Comparison of ENCODE assay signal across 27 cellular contexts in the genomic region with DNA sequence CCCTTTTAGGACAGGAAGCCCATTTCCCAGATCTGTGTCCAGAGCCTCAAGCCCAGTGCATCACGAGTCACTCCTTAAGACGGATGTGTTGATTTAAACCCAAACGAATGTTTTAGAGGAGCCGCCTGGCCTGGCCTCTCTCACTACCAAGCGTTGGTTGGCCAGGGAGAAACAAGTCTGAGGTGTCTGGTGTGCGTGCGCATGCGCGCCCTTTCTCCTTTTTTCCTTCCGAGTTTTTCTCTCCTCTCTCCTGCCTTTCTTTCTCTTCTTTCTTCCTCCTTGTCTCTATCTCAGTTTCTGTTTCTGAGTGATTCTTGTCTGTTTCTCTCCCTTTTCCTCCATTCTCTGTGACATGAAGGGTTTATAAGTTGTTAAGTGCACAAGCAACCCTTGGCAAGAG.
"Had no signal": no experiment of that assay in that cellular context is flagged by ENCODE, and none has a peak within 500 bp of the region (broad histone marks: within the 10 kb centered on the region; RNA-seq: fewer than 3 reads in every experiment).

No MANE protein-coding gene starts in this region.

- H3K36me3 Mint-ChIP-seq: natural killer cell; neural progenitor cell; stimulated activated effector memory CD8-positive, alpha-beta T cell treated with anti-CD3 and anti-CD28 coated beads, Interleukin-12 subunit alpha, Interleukin-12 subunit beta, amount 100 ng/mL, for 72 hours; stimulated activated naive B cell treated with anti-CD40 and anti-IgM and Interleukin-4, amounts not matched to agents 10 μg/mL and 1 μg/mL and 100 μg/mL, for 72 hours had no signal

- H3K4me1 Mint-ChIP-seq: natural killer cell; neural progenitor cell; stimulated activated effector memory CD8-positive, alpha-beta T cell treated with anti-CD3 and anti-CD28 coated beads, Interleukin-12 subunit alpha, Interleukin-12 subunit beta, amount 100 ng/mL, for 72 hours; stimulated activated naive B cell treated with anti-CD40 and anti-IgM and Interleukin-4, amounts not matched to agents 10 μg/mL and 1 μg/mL and 100 μg/mL, for 72 hours had no signal

- H3K9ac ChIP-seq: neural progenitor cell, parathyroid adenoma had no signal

- H3K79me2 ChIP-seq: parathyroid adenoma had no signal

- H2AFZ ChIP-seq: neural progenitor cell, parathyroid adenoma had no signal

- H3K4me1 ChIP-seq: neural progenitor cell, parathyroid adenoma, psoas muscle, right lobe of liver, tibial artery, upper lobe of left lung had no signal

- H3K27me3 ChIP-seq: neural progenitor cell, ovary, right lobe of liver, sigmoid colon, stomach, transverse colon, upper lobe of left lung, vagina had no signal

- H3K4me2 ChIP-seq: neural progenitor cell had no signal

- H3K4me3 ChIP-seq: neural progenitor cell, ovary, psoas muscle, right lobe of liver, sigmoid colon, stomach, tibial artery, transverse colon, upper lobe of left lung, vagina had no signal

- H3K9me3 Mint-ChIP-seq: natural killer cell; nephron; neural progenitor cell; stimulated activated effector memory CD8-positive, alpha-beta T cell treated with anti-CD3 and anti-CD28 coated beads, Interleukin-12 subunit alpha, Interleukin-12 subunit beta, amount 100 ng/mL, for 72 hours; stimulated activated naive B cell treated with anti-CD40 and anti-IgM and Interleukin-4, amounts not matched to agents 10 μg/mL and 1 μg/mL and 100 μg/mL, for 72 hours; stimulated activated naive CD8-positive, alpha-beta T cell treated with anti-CD3 and anti-CD28 coated beads, Interleukin-15, Interleukin-2, amounts not matched to agents 100 ng/mL and 50 ng/mL, for 24 hours had no signal

- H3K9me3 ChIP-seq: ovary, psoas muscle, right lobe of liver, sigmoid colon, stomach, tibial artery, transverse colon, upper lobe of left lung, vagina had no signal

- H3K27ac ChIP-seq: neural progenitor cell, ovary, parathyroid adenoma, psoas muscle, right lobe of liver, sigmoid colon, stomach, tibial artery, transverse colon, upper lobe of left lung, vagina had no signal

- H3K4me3 Mint-ChIP-seq: natural killer cell; nephron; neural progenitor cell; stimulated activated effector memory CD8-positive, alpha-beta T cell treated with anti-CD3 and anti-CD28 coated beads, Interleukin-12 subunit alpha, Interleukin-12 subunit beta, amount 100 ng/mL, for 72 hours; stimulated activated naive B cell treated with anti-CD40 and anti-IgM and Interleukin-4, amounts not matched to agents 10 μg/mL and 1 μg/mL and 100 μg/mL, for 72 hours; stimulated activated naive CD8-positive, alpha-beta T cell treated with anti-CD3 and anti-CD28 coated beads, Interleukin-15, Interleukin-2, amounts not matched to agents 100 ng/mL and 50 ng/mL, for 24 hours had no signal

- H3K27ac Mint-ChIP-seq: natural killer cell; nephron; neural progenitor cell; progenitor cell of endocrine pancreas; stimulated activated effector memory CD8-positive, alpha-beta T cell treated with anti-CD3 and anti-CD28 coated beads, Interleukin-12 subunit alpha, Interleukin-12 subunit beta, amount 100 ng/mL, for 72 hours; stimulated activated naive B cell treated with anti-CD40 and anti-IgM and Interleukin-4, amounts not matched to agents 10 μg/mL and 1 μg/mL and 100 μg/mL, for 72 hours; stimulated activated naive CD8-positive, alpha-beta T cell treated with anti-CD3 and anti-CD28 coated beads, Interleukin-15, Interleukin-2, amounts not matched to agents 100 ng/mL and 50 ng/mL, for 24 hours had no signal

- ATAC-seq: natural killer cell; psoas muscle; right cardiac atrium; right lobe of liver; stimulated activated effector memory CD8-positive, alpha-beta T cell treated with anti-CD3 and anti-CD28 coated beads, Interleukin-12 subunit alpha, Interleukin-12 subunit beta, amount 100 ng/mL, for 72 hours; stimulated activated naive B cell treated with anti-CD40 and anti-IgM and Interleukin-4, amounts not matched to agents 10 μg/mL and 1 μg/mL and 100 μg/mL, for 72 hours had no signal

- DNase-seq: natural killer cell; occipital lobe; ovary; posterior cingulate gyrus; psoas muscle; right cardiac atrium; right lobe of liver; sigmoid colon; small intestine; stimulated activated CD4-positive, alpha-beta T cell treated with anti-CD3 and anti-CD28 coated beads, Interleukin-15, amount 100 ng/mL, for 24 hours; stimulated activated CD4-positive, alpha-beta T cell treated with anti-CD3 and anti-CD28 coated beads, Interleukin-2, amount 100 ng/mL, for 24 hours; stimulated activated CD4-positive, alpha-beta T cell treated with anti-CD3 and anti-CD28 coated beads, Interleukin-2, amount 100 ng/mL, for 48 hours; stimulated activated CD4-positive, alpha-beta T cell treated with anti-CD3 and anti-CD28 coated beads, Interleukin-4, amount 100 ng/mL, for 24 hours; stimulated activated naive B cell treated with anti-CD40 and anti-IgM and Interleukin-4, amounts not matched to agents 10 μg/mL and 1 μg/mL and 100 μg/mL, for 72 hours; stimulated activated naive CD4-positive, alpha-beta T cell treated with Interleukin-2 at 50 U/mL for 16 hours; stomach; tibial artery; transverse colon; upper lobe of left lung had no signal

- H3K36me3 ChIP-seq: neural progenitor cell, ovary, right lobe of liver, sigmoid colon, stomach, tibial artery, transverse colon, upper lobe of left lung, vagina had no signal

- H3K27me3 Mint-ChIP-seq: progenitor cell of endocrine pancreas had no signal

- FAIRE-seq: small intestine, urothelium cell line had no signal
